Comparison of ENCODE assay signal across 9 cellular contexts in genomic region chr15:84657748-84658079, GRCh38. TPM values are rescaled to one million over a fixed set of nuclear protein-coding genes. Genes with fewer than 3 reads are reported as not detected.
A peak's percentile ranks its signal among the peaks of the same experiment; 100 is the strongest.
DNase-seq lines count a peak whose midpoint lies in the region; ATAC-seq, FAIRE-seq and TF ChIP-seq lines count a peak whose summit lies in the region.
"Had no signal": no experiment of that assay in that cellular context is flagged by ENCODE, and none has a peak within 500 bp of the region (broad histone marks: within the 10 kb centered on the region; RNA-seq: fewer than 3 reads in every experiment).

No MANE protein-coding gene starts in this region.

- H3K9me3 ChIP-seq in GM12878 (replicated peaks; ENCODE audit: control insufficient read depth, insufficient read depth, low read length) = no peaks in the 10 kb centered on the region

- H3K27me3 Mint-ChIP-seq in activated naive CD4-positive, alpha-beta T cell treated with anti-CD3 and anti-CD28 coated beads, Interleukin-2, amount 50 U/mL, for 24 hours = no peaks in the 10 kb centered on the region
- H3K27me3 Mint-ChIP-seq in memory B cell = no peaks in the 10 kb centered on the region

- RAD21 ChIA-PET in GM12878 (lab: Charles Lee; ENCODE audit: unreplicated experiment) = no interaction called here

- no peaks in the 10 kb centered on the region for H3K36me3 Mint-ChIP-seq in activated naive CD4-positive, alpha-beta T cell treated with anti-CD3 and anti-CD28 coated beads, Interleukin-2, amount 50 U/mL, for 24 hours
- no peaks in the 10 kb centered on the region for H3K36me3 Mint-ChIP-seq in activated naive CD4-positive, alpha-beta T cell treated with anti-CD3 and anti-CD28 coated beads, Interleukin-2, amount 50 U/mL, for 72 hours
- H3K36me3 Mint-ChIP-seq in memory B cell = no peaks in the 10 kb centered on the region

- TF ChIP-seq RAD21 in GM12878 (IDR thresholded peaks at IDR 0.05; ENCODE audit: insufficient read depth, low read depth, low read length) = no peak

- no peak for TF ChIP-seq POLR2A in GM12878 (IDR thresholded peaks at IDR 0.05; ENCODE audit: low read depth, low read length)

- peak overlapping the region; percentile 62 for H2AFZ ChIP-seq in GM12878 (ENCODE audit: control insufficient read depth, low read depth, low read length)

- 20% methylated on average over 17 of the region's 17 CpGs for WGBS in GM12878 (ENCODE audit: insufficient coverage, insufficient replicate concordance, low lambda C conversion rate, missing lambda C conversion rate)
- WGBS in urinary bladder = 11% methylated on average over 17 of the region's 17 CpGs

- ATAC-seq in activated naive CD4-positive, alpha-beta T cell treated with anti-CD3 and anti-CD28 coated beads, Interleukin-2, amount 50 U/mL, for 72 hours = no peak
- ATAC-seq in GM12878 (no peak), memory B cell (ENCODE audit: low read depth) (no peak)
- ATAC-seq: K562 had no signal

- in situ Hi-C loops in GM12878 (cut with MboI) = no loop called here

- no peak for TF ChIP-seq CTCF in GM12878 (IDR thresholded peaks at IDR 0.05 in 2 of 3, conservative IDR thresholded peaks at IDR 0.05 in 1 of 3; ENCODE audit: control insufficient read depth in 2 of 3, extremely low read depth in 1 of 3, insufficient read depth in 1 of 3, low read depth in 3 of 3, low read length in 3 of 3)

- peak overlapping the region; percentile 71; the same call in 1 of the 2 replicates for H3K9ac ChIP-seq in GM12878 (ENCODE audit: control insufficient read depth, insufficient read depth, low read length)

- H3K27ac ChIP-seq in GM12878 (ENCODE audit: control insufficient read depth, insufficient read depth) (no peak overlapping the region), urinary bladder (ENCODE audit: low read depth) (peak overlapping the region; percentile 75)

- H3K4me2 ChIP-seq in GM12878 (ENCODE audit: control insufficient read depth, insufficient read depth) = peak overlapping the region; percentile 88

- H3K36me3 ChIP-seq in GM12878 (ENCODE audit: control insufficient read depth in 2 of 2, insufficient read depth in 2 of 2, low read length in 1 of 2) (peaks cover 0 to 5% of the 10 kb centered on the region in 2 experiments; a peak in 1 of 4 replicates), urinary bladder (ENCODE audit: insufficient read depth) (no peaks in the 10 kb centered on the region)

- peak overlapping the region; percentile 87 for H3K27ac Mint-ChIP-seq in activated naive CD4-positive, alpha-beta T cell treated with anti-CD3 and anti-CD28 coated beads, Interleukin-2, amount 50 U/mL, for 24 hours
- H3K27ac Mint-ChIP-seq in activated naive CD4-positive, alpha-beta T cell treated with anti-CD3 and anti-CD28 coated beads, Interleukin-2, amount 50 U/mL, for 72 hours = peak overlapping the region in 1 of 2 donors; percentile 15
- H3K27ac Mint-ChIP-seq in memory B cell = peak overlapping the region; percentile 65

- no peaks in the 10 kb centered on the region for H3K27me3 ChIP-seq in GM12878 (replicated peaks in 1 of 2; ENCODE audit: control insufficient read depth in 2 of 2, insufficient read depth in 2 of 2, low read length in 1 of 2)

- intact Hi-C loops in GM12878 (cut with micrococcal nuclease; ENCODE audit: unreplicated experiment) = no loop called here

- peaks cover 24% of the 10 kb centered on the region for H3K4me1 ChIP-seq in GM12878 (ENCODE audit: control insufficient read depth, insufficient read depth, low read length)
- H3K4me1 ChIP-seq in urinary bladder (ENCODE audit: insufficient read depth) = no peaks in the 10 kb centered on the region

- CTCF ChIA-PET in GM12878 (lab: Yijun Ruan, JAX) = interaction anchor here (7.6 kb wide), 1 partner anchor 58 kb away, joined by 52 read pairs; the partner anchor contains the start of gene ZSCAN2

- no peak for DNase-seq in activated naive CD4-positive, alpha-beta T cell treated with anti-CD3 and anti-CD28 coated beads, Interleukin-2, amount 50 U/mL, for 72 hours (ENCODE audit: low spot score in 2 of 2)
- DNase-seq in GM12878 (ENCODE audit: low read depth, low spot score) (no peak), memory B cell (ENCODE audit: low spot score in 2 of 2) (no peak), OCI-M1 (lab: John Stamatoyannopoulos, UW) (no peak), hepatic stellate cell (ENCODE audit: low spot score) (no peak), T1000 (lab: John Stamatoyannopoulos, UW) (no peak)

- peak overlapping the region; percentile 81 for H3K4me3 Mint-ChIP-seq in activated naive CD4-positive, alpha-beta T cell treated with anti-CD3 and anti-CD28 coated beads, Interleukin-2, amount 50 U/mL, for 24 hours
- peak overlapping the region; percentile 79 for H3K4me3 Mint-ChIP-seq in memory B cell

- H4K20me1 ChIP-seq in GM12878 (ENCODE audit: control insufficient read depth, insufficient read depth) = no peaks in the 10 kb centered on the region

- no TSS peak for BruUV-seq in GM12878 (replicated peaks; lab: Mats Ljungman, UMichigan)

- peaks cover 37% of the 10 kb centered on the region for H3K4me1 Mint-ChIP-seq in activated naive CD4-positive, alpha-beta T cell treated with anti-CD3 and anti-CD28 coated beads, Interleukin-2, amount 50 U/mL, for 24 hours
- H3K4me1 Mint-ChIP-seq in memory B cell = peaks cover 28% of the 10 kb centered on the region

- POLR2A ChIA-PET in GM12878 (lab: Charles Lee) = no interaction called here

- H3K4me3 ChIP-seq in GM12878 = peak overlapping the region; percentile 49; the same call in 1 of the 2 replicates
- peak overlapping the region; percentile 59 for H3K4me3 ChIP-seq in urinary bladder (ENCODE audit: low read depth, low read length)
- H3K4me3 ChIP-seq: K562 had no signal

- no peak for FAIRE-seq in GM12878 (lab: Jason Lieb, UNC)
- FAIRE-seq: K562 had no signal

- no peaks in the 10 kb centered on the region for H3K9me3 Mint-ChIP-seq in activated naive CD4-positive, alpha-beta T cell treated with anti-CD3 and anti-CD28 coated beads, Interleukin-2, amount 50 U/mL, for 24 hours
- no peaks in the 10 kb centered on the region for H3K9me3 Mint-ChIP-seq in activated naive CD4-positive, alpha-beta T cell treated with anti-CD3 and anti-CD28 coated beads, Interleukin-2, amount 50 U/mL, for 72 hours
- no peaks in the 10 kb centered on the region for H3K9me3 Mint-ChIP-seq in memory B cell

- H3K79me2 ChIP-seq in GM12878 (ENCODE audit: control insufficient read depth, insufficient read depth, low read length) = peaks cover 8% of the 10 kb centered on the region

- SMC1A ChIA-PET in GM12878 (lab: Charles Lee; ENCODE audit: uncharacterized antibody, unreplicated experiment) = interaction anchor here (1.0 to 1.8 kb wide), 2 partner anchors 59 to 116 kb away, joined by 3 to 6 read pairs; no protein-coding TSS in a partner anchor

- TF ChIP-seq EP300 in GM12878 (IDR thresholded peaks at IDR 0.05; ENCODE audit: borderline replicate concordance in 1 of 2, control insufficient read depth in 1 of 2, low read depth in 2 of 2, low read length in 2 of 2) = no peak

RNA-seq across cellular contexts. Expression of gene NMB, which starts 0.3 kb away (rescaled TPM):
- 1 to 10 TPM; 1.9 to 9.4 TPM for total RNA-seq in activated naive CD4-positive, alpha-beta T cell treated with anti-CD3 and anti-CD28 coated beads, Interleukin-2, amount 50 U/mL, for 72 hours
- 0.73 TPM in 1 of 2 replicates, not detected in the other for total RNA-seq in GM12878 (2013; cell fraction: nucleolus; rRNA removed)
- 2.5 and 4.1 TPM in 2 replicates for total RNA-seq in GM12878 (2014; rRNA removed)
- total RNA-seq in GM12878 (2014; rRNA removed; fragmentation: Illumina TruSeq; extraction: Trizol) = 0.67 and 1.8 TPM in 2 replicates
- 1.3 and 2.8 TPM in 2 replicates for total RNA-seq in GM12878 (2021)
- not detected for polyA plus RNA-seq in GM12878 (2011; ENCODE audit: low read depth)
- 0.62 and 0.76 TPM in 2 replicates for polyA plus RNA-seq in GM12878 (2011; rRNA removed)
- 0.79 and 1.3 TPM in 2 replicates for polyA plus RNA-seq in GM12878 (2011; cell fraction: cytosol; rRNA removed)
- polyA plus RNA-seq in GM12878 (2011; cell fraction: nucleus; rRNA removed) = 0.85 and 0.97 TPM in 2 replicates
- polyA plus RNA-seq in GM12878 (2012) = 1.0 and 1.7 TPM in 2 replicates
- 0.76 and 0.81 TPM in 2 replicates for polyA plus RNA-seq in GM12878 (2014; fragmentation: Illumina TruSeq; extraction: Trizol)
- under 1 TPM; 0.32 to 0.91 TPM for polyA plus RNA-seq in GM12878 (2014; fragmentation: Nextera tagmentation; extraction: Ambion mirVana)
- polyA plus RNA-seq in GM12878 (2014; rRNA removed) = 2.9 and 3.6 TPM in 2 replicates
- polyA plus RNA-seq in GM12878 (2016; fragmentation: Nextera tagmentation; extraction: Ambion mirVana) = 1 to 10 TPM; 2.2 to 2.7 TPM
- polyA minus RNA-seq in GM12878 (2011; rRNA and poly(A)+ RNA removed) = 0.26 TPM in 1 of 2 replicates, not detected in the other
- polyA minus RNA-seq in GM12878 (2011; cell fraction: cytosol; rRNA and poly(A)+ RNA removed) = not detected in 2 replicates
- polyA minus RNA-seq in GM12878 (2011; cell fraction: nucleus; rRNA and poly(A)+ RNA removed) = 0.24 TPM in 1 of 2 replicates, not detected in the other
- total RNA-seq in urinary bladder = 1.6 TPM
- polyA plus RNA-seq in urinary bladder = 11.3 TPM

RNA-seq across cellular contexts. Expression of gene WDR73, which starts 3.6 kb away (rescaled TPM):
- total RNA-seq in activated naive CD4-positive, alpha-beta T cell treated with anti-CD3 and anti-CD28 coated beads, Interleukin-2, amount 50 U/mL, for 72 hours = 10 to 100 TPM in 1 of 2 donors, 1 to 10 TPM in 1; 6.9 to 17.5 TPM
- total RNA-seq in GM12878 (2013; cell fraction: nucleolus; rRNA removed) = 44.1 and 50.6 TPM in 2 replicates
- 15.4 and 16.4 TPM in 2 replicates for total RNA-seq in GM12878 (2014; rRNA removed)
- 11.5 and 14.9 TPM in 2 replicates for total RNA-seq in GM12878 (2014; rRNA removed; fragmentation: Illumina TruSeq; extraction: Trizol)
- 13.6 and 21.6 TPM in 2 replicates for total RNA-seq in GM12878 (2021)
- 9.2 TPM for polyA plus RNA-seq in GM12878 (2011; ENCODE audit: low read depth)
- 9.6 and 12.0 TPM in 2 replicates for polyA plus RNA-seq in GM12878 (2011; rRNA removed)
- polyA plus RNA-seq in GM12878 (2011; cell fraction: cytosol; rRNA removed) = 13.3 and 16.0 TPM in 2 replicates
- polyA plus RNA-seq in GM12878 (2011; cell fraction: nucleus; rRNA removed) = 32.3 and 32.5 TPM in 2 replicates
- polyA plus RNA-seq in GM12878 (2012) = 12.0 and 12.3 TPM in 2 replicates
- polyA plus RNA-seq in GM12878 (2014; fragmentation: Illumina TruSeq; extraction: Trizol) = 17.3 and 17.5 TPM in 2 replicates
- polyA plus RNA-seq in GM12878 (2014; fragmentation: Nextera tagmentation; extraction: Ambion mirVana) = 1 to 10 TPM; 4.4 to 7.0 TPM
- 19.9 and 20.3 TPM in 2 replicates for polyA plus RNA-seq in GM12878 (2014; rRNA removed)
- 10 to 100 TPM; 25.4 to 25.6 TPM for polyA plus RNA-seq in GM12878 (2016; fragmentation: Nextera tagmentation; extraction: Ambion mirVana)
- polyA minus RNA-seq in GM12878 (2011; rRNA and poly(A)+ RNA removed) = 14.2 and 14.5 TPM in 2 replicates
- polyA minus RNA-seq in GM12878 (2011; cell fraction: cytosol; rRNA and poly(A)+ RNA removed) = 4.0 and 5.3 TPM in 2 replicates
- polyA minus RNA-seq in GM12878 (2011; cell fraction: nucleus; rRNA and poly(A)+ RNA removed) = 8.2 and 9.9 TPM in 2 replicates
- total RNA-seq in urinary bladder = 39.1 TPM
- polyA plus RNA-seq in urinary bladder = 18.5 TPM

RNA-seq across cellular contexts. Expression of gene ZSCAN2, which starts 56.9 kb away (rescaled TPM):
- total RNA-seq in activated naive CD4-positive, alpha-beta T cell treated with anti-CD3 and anti-CD28 coated beads, Interleukin-2, amount 50 U/mL, for 72 hours = 1 to 10 TPM; 5.6 to 6.2 TPM
- total RNA-seq in GM12878 (2013; cell fraction: nucleolus; rRNA removed) = 19.5 and 20.1 TPM in 2 replicates
- total RNA-seq in GM12878 (2014; rRNA removed) (10.6 and 13.2 TPM in 2 replicates), GM12878 (2014; rRNA removed; fragmentation: Illumina TruSeq; extraction: Trizol) (8.0 and 9.5 TPM in 2 replicates), GM12878 (2021) (9.1 and 11.3 TPM in 2 replicates), urinary bladder (11.7 TPM)
- 4.4 TPM for polyA plus RNA-seq in GM12878 (2011; ENCODE audit: low read depth)
- polyA plus RNA-seq in GM12878 (2011; rRNA removed) (8.5 and 11.5 TPM in 2 replicates), GM12878 (2014; fragmentation: Illumina TruSeq; extraction: Trizol) (5.5 and 7.6 TPM in 2 replicates), GM12878 (2014; fragmentation: Nextera tagmentation; extraction: Ambion mirVana) (1 to 10 TPM; 2.7 to 3.0 TPM), GM12878 (2014; rRNA removed) (12.2 and 13.4 TPM in 2 replicates), GM12878 (2016; fragmentation: Nextera tagmentation; extraction: Ambion mirVana) (1 to 10 TPM; 7.0 to 7.6 TPM), urinary bladder (6.6 TPM)
- polyA plus RNA-seq in GM12878 (2011; cell fraction: cytosol; rRNA removed) = 9.3 and 12.2 TPM in 2 replicates
- 8.5 and 11.6 TPM in 2 replicates for polyA plus RNA-seq in GM12878 (2011; cell fraction: nucleus; rRNA removed)
- 6.6 and 9.2 TPM in 2 replicates for polyA plus RNA-seq in GM12878 (2012)
- 10.1 and 12.7 TPM in 2 replicates for polyA minus RNA-seq in GM12878 (2011; rRNA and poly(A)+ RNA removed)
- polyA minus RNA-seq in GM12878 (2011; cell fraction: cytosol; rRNA and poly(A)+ RNA removed) = 2.3 and 6.1 TPM in 2 replicates
- 5.3 and 10.5 TPM in 2 replicates for polyA minus RNA-seq in GM12878 (2011; cell fraction: nucleus; rRNA and poly(A)+ RNA removed)

RNA-seq across cellular contexts. Expression of gene SEC11A, which starts 58.2 kb away (rescaled TPM):
- total RNA-seq in activated naive CD4-positive, alpha-beta T cell treated with anti-CD3 and anti-CD28 coated beads, Interleukin-2, amount 50 U/mL, for 72 hours = 100 to 1,000 TPM; 111 to 129 TPM
- total RNA-seq in GM12878 (2013; cell fraction: nucleolus; rRNA removed) = 39.4 and 44.8 TPM in 2 replicates
- total RNA-seq in GM12878 (2014; rRNA removed) = 99.2 and 137 TPM in 2 replicates
- total RNA-seq in GM12878 (2014; rRNA removed; fragmentation: Illumina TruSeq; extraction: Trizol) = 137 and 141 TPM in 2 replicates
- 106 and 109 TPM in 2 replicates for total RNA-seq in GM12878 (2021)
- 96.8 TPM for polyA plus RNA-seq in GM12878 (2011; ENCODE audit: low read depth)
- 145 and 237 TPM in 2 replicates for polyA plus RNA-seq in GM12878 (2011; rRNA removed)
- polyA plus RNA-seq in GM12878 (2011; cell fraction: cytosol; rRNA removed) = 45.3 and 45.6 TPM in 2 replicates
- 28.1 and 37.8 TPM in 2 replicates for polyA plus RNA-seq in GM12878 (2011; cell fraction: nucleus; rRNA removed)
- 129 and 139 TPM in 2 replicates for polyA plus RNA-seq in GM12878 (2012)
- 153 and 210 TPM in 2 replicates for polyA plus RNA-seq in GM12878 (2014; fragmentation: Illumina TruSeq; extraction: Trizol)
- 100 to 1,000 TPM; 132 to 152 TPM for polyA plus RNA-seq in GM12878 (2014; fragmentation: Nextera tagmentation; extraction: Ambion mirVana)
- polyA plus RNA-seq in GM12878 (2014; rRNA removed) = 149 and 159 TPM in 2 replicates
- polyA plus RNA-seq in GM12878 (2016; fragmentation: Nextera tagmentation; extraction: Ambion mirVana) = 100 to 1,000 TPM; 131 to 147 TPM
- 46.0 and 48.4 TPM in 2 replicates for polyA minus RNA-seq in GM12878 (2011; rRNA and poly(A)+ RNA removed)
- 20.2 and 26.7 TPM in 2 replicates for polyA minus RNA-seq in GM12878 (2011; cell fraction: cytosol; rRNA and poly(A)+ RNA removed)
- 8.8 and 13.1 TPM in 2 replicates for polyA minus RNA-seq in GM12878 (2011; cell fraction: nucleus; rRNA and poly(A)+ RNA removed)
- 152 TPM for total RNA-seq in urinary bladder
- polyA plus RNA-seq in urinary bladder = 164 TPM
